In the genomic region with DNA sequence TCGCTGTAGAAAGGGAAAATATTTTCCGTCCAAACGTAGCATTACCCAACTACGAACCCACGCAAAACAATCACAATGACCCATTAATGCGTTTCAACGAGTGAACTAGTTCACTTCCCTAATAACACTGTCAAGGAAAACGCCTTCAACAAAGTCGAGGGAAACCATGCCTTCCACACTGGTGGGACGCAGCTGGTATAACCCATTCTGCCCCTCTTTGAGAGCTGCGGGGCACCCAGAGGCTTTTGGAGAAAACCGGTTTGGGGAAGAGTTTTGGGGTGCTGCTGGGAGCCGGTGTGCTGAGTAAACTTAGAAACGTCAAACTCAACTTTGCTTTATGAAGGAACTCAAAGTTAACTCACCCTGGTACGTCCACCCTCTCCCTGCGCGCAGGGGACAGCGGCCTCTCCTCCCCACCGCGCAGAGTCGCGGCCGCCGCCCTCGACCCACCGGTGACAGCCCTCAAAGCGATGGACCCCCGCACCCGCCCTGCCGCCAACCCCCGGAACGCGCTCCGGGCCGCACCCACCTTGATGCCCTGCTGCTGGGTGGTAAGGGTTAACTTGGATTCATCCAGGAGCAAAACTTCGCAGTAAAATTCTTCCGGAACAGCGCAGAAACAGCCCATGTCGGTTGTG, we compare ENCODE assay signal across 8 cellular contexts. TPM values are rescaled to one million over a fixed set of nuclear protein-coding genes. Genes with fewer than 3 reads are reported as not detected.
DNase-seq lines count a peak whose midpoint lies in the region; TF ChIP-seq lines count a peak whose summit lies in the region.

No MANE protein-coding gene starts in this region.

- POLR2A ChIA-PET in Caco-2 (lab: Charles Lee), result no interaction called here

- H3K36me3 Mint-ChIP-seq in Caco-2 (ENCODE audit: insufficient read depth, unreplicated experiment), result peaks cover 4% of the 10 kb centered on the region
- H3K36me3 Mint-ChIP-seq in dendritic cell treated with granulocyte-macrophage colony-stimulating factor and Interleukin-4, amounts not matched to agents 40 ng/mL and 50 ng/mL, for 4 days (ENCODE audit: low read depth), result no peaks in the 10 kb centered on the region

- peak overlapping the region; percentile 58 for H3K4me3 ChIP-seq in Caco-2 (ENCODE audit: low read depth, low read length)
- H3K4me3 ChIP-seq in mesenchymal stem cell (ENCODE audit: insufficient read depth in 1 of 2, low read depth in 1 of 2, low read length in 2 of 2), result peak overlapping the region; percentile 85 to 87
- H3K4me3 ChIP-seq in uterus, result peak overlapping the region; percentile 57 to 75

- no peaks in the 10 kb centered on the region for H3K9me3 Mint-ChIP-seq in Caco-2 (ENCODE audit: unreplicated experiment)
- H3K9me3 Mint-ChIP-seq in dendritic cell treated with granulocyte-macrophage colony-stimulating factor and Interleukin-4, amounts not matched to agents 40 ng/mL and 50 ng/mL, for 4 days, result no peaks in the 10 kb centered on the region

- peaks cover 31% of the 10 kb centered on the region for H3K27me3 Mint-ChIP-seq in Caco-2 (ENCODE audit: insufficient read depth, unreplicated experiment)
- H3K27me3 Mint-ChIP-seq in dendritic cell treated with granulocyte-macrophage colony-stimulating factor and Interleukin-4, amounts not matched to agents 40 ng/mL and 50 ng/mL, for 4 days, result peaks cover 68% of the 10 kb centered on the region

- H3K4me1 Mint-ChIP-seq in Caco-2 (ENCODE audit: low read depth, unreplicated experiment), result peaks cover 18% of the 10 kb centered on the region
- peaks cover 23% of the 10 kb centered on the region for H3K4me1 Mint-ChIP-seq in dendritic cell treated with granulocyte-macrophage colony-stimulating factor and Interleukin-4, amounts not matched to agents 40 ng/mL and 50 ng/mL, for 4 days (ENCODE audit: low read depth)

- no peak for DNase-seq in Caco-2
- DNase-seq in M059J (ENCODE audit: low read depth), result peak; percentile 1
- peak; percentile 21 for DNase-seq in mesenchymal stem cell
- DNase-seq in uterus, result no peak
- no peak for DNase-seq in AG08396 (ENCODE audit: low spot score)
- no peak for DNase-seq in NCI-H1105 treated with DMSO at 0.1 percent for 48 hours (lab: John Stamatoyannopoulos, UW)
- DNase-seq in SHP77 treated with DMSO at 0.1 percent for 48 hours (lab: John Stamatoyannopoulos, UW), result no peak

- BruUV-seq in Caco-2 (replicated peaks; lab: Mats Ljungman, UMichigan), result no TSS peak

- peak overlapping the region; percentile 76 for H3K9ac ChIP-seq in mesenchymal stem cell (ENCODE audit: low read length)

- H4K91ac ChIP-seq in mesenchymal stem cell (ENCODE audit: low read length), result no peak overlapping the region

- peak overlapping the region in 1 of 2 experiments; percentile 72 for H3K23ac ChIP-seq in mesenchymal stem cell (ENCODE audit: low read length in 2 of 2)

- no peak overlapping the region for H4K8ac ChIP-seq in mesenchymal stem cell (ENCODE audit: low read length)

- no peak overlapping the region for H2AK5ac ChIP-seq in mesenchymal stem cell (ENCODE audit: low read length, severe bottlenecking)

- peak overlapping the region; percentile 76 for H3K4me3 Mint-ChIP-seq in Caco-2 (ENCODE audit: unreplicated experiment)
- H3K4me3 Mint-ChIP-seq in dendritic cell treated with granulocyte-macrophage colony-stimulating factor and Interleukin-4, amounts not matched to agents 40 ng/mL and 50 ng/mL, for 4 days, result peak overlapping the region; percentile 77

- H3K36me3 ChIP-seq in Caco-2 (ENCODE audit: control insufficient read depth, insufficient read depth, low read length) (no peaks in the 10 kb centered on the region), mesenchymal stem cell (ENCODE audit: control insufficient read depth in 1 of 2, insufficient read depth in 2 of 2, low read depth in 1 of 2, low read length in 2 of 2) (no peaks in the 10 kb centered on the region), uterus (no peaks in the 10 kb centered on the region)

- H2BK12ac ChIP-seq in mesenchymal stem cell (ENCODE audit: low read length in 2 of 2), result no peak overlapping the region

- H3K14ac ChIP-seq in mesenchymal stem cell (ENCODE audit: low read length in 2 of 2), result peak overlapping the region in 1 of 2 experiments; percentile 58

- H3K27ac ChIP-seq in mesenchymal stem cell (ENCODE audit: low read length, poor library complexity, severe bottlenecking) (no peak overlapping the region), uterus (peak overlapping the region; percentile 58 to 72)

- H3K27me3 ChIP-seq in Caco-2 (replicated peaks; ENCODE audit: control insufficient read depth, insufficient read depth, low read length) (peaks cover 8% of the 10 kb centered on the region), mesenchymal stem cell (ENCODE audit: control insufficient read depth in 1 of 2, insufficient read depth in 1 of 2, low read length in 2 of 2) (no peaks in the 10 kb centered on the region), uterus (no peaks in the 10 kb centered on the region)

- H3K4me2 ChIP-seq in mesenchymal stem cell (ENCODE audit: low read length, poor library complexity, severe bottlenecking), result peak overlapping the region; percentile 96

- no peaks in the 10 kb centered on the region for H3K9me3 ChIP-seq in Caco-2
- H3K9me3 ChIP-seq in mesenchymal stem cell (ENCODE audit: control insufficient read depth, low read length), result no peaks in the 10 kb centered on the region
- H3K9me3 ChIP-seq in uterus, result no peaks in the 10 kb centered on the region

- intact Hi-C loops in Caco-2 (cut with micrococcal nuclease; ENCODE audit: unreplicated experiment), result no loop called here
- intact Hi-C loops in dendritic cell treated with granulocyte-macrophage colony-stimulating factor and Interleukin-4, amounts not matched to agents 40 ng/mL and 50 ng/mL, for 4 days (cut with micrococcal nuclease), result no loop called here
- intact Hi-C loops in uterus (cut with DNase I; ENCODE audit: low total_unique reads), result no loop called here

- no peak overlapping the region for H3K18ac ChIP-seq in mesenchymal stem cell (ENCODE audit: low read depth in 1 of 2, low read length in 2 of 2)

- no peak overlapping the region for H3K27ac Mint-ChIP-seq in Caco-2 (ENCODE audit: unreplicated experiment)
- H3K27ac Mint-ChIP-seq in dendritic cell treated with granulocyte-macrophage colony-stimulating factor and Interleukin-4, amounts not matched to agents 40 ng/mL and 50 ng/mL, for 4 days, result no peak overlapping the region

- H2BK15ac ChIP-seq in mesenchymal stem cell (ENCODE audit: low read depth, poor library complexity, severe bottlenecking), result no peak overlapping the region

- H3K4me1 ChIP-seq in Caco-2 (peaks cover 13% of the 10 kb centered on the region), mesenchymal stem cell (ENCODE audit: control insufficient read depth, insufficient read depth, low read depth, low read length) (peaks cover 7% of the 10 kb centered on the region), uterus (no peaks in the 10 kb centered on the region)

- no peaks in the 10 kb centered on the region for H3K79me1 ChIP-seq in mesenchymal stem cell (replicated peaks; ENCODE audit: low read length, poor library complexity, severe bottlenecking)

- TF ChIP-seq POLR2A in uterus (IDR thresholded peaks at IDR 0.05), result no peak

- H2BK5ac ChIP-seq in mesenchymal stem cell (ENCODE audit: low read depth, low read length, poor library complexity, severe bottlenecking), result no peak overlapping the region

- peak overlapping the region; percentile 70 for H2AFZ ChIP-seq in mesenchymal stem cell (ENCODE audit: low read depth, low read length)

- H2BK120ac ChIP-seq in mesenchymal stem cell (ENCODE audit: low read depth, low read length), result no peak overlapping the region

- H3K4ac ChIP-seq in mesenchymal stem cell (ENCODE audit: low read depth in 1 of 2, low read length in 2 of 2), result no peak overlapping the region

- 4% methylated on average over 37 of the region's 39 CpGs for WGBS in mesenchymal stem cell

- TF ChIP-seq CTCF in Caco-2 (IDR thresholded peaks at IDR 0.05; ENCODE audit: insufficient read depth in 1 of 2, low read depth in 1 of 2, low read length in 1 of 2, severe bottlenecking in 1 of 2, unreplicated experiment in 1 of 2), result no peak
- TF ChIP-seq CTCF in uterus (IDR thresholded peaks at IDR 0.05), result no peak

- CTCF ChIA-PET in Caco-2 (lab: Charles Lee), result no interaction called here

RNA-seq across cellular contexts. Expression of gene EPB41L4A, which starts 0.5 kb away (rescaled TPM):
- total RNA-seq in Caco-2 (2022), result 1.4 and 2.3 TPM in 2 replicates
- total RNA-seq in M059J (2014; rRNA removed; shearing (Covaris generic)), result not detected in 2 replicates
- polyA plus RNA-seq in mesenchymal stem cell (2013, experiment 1 of 2), result 0.46 TPM
- polyA plus RNA-seq in mesenchymal stem cell (2013, experiment 2 of 2), result 0.44 TPM
- total RNA-seq in uterus, result 10 to 100 TPM in 3 of 4 donors, 1 to 10 TPM in 1; 6.4 to 47.1 (median 15.1) TPM

Comparison
In these comparisons a context has a peak if more than half of its experiments do, and no peak if none do; other contexts are left out.
1. DNase-seq: peak in M059J (single experiment) and mesenchymal stem cell (single experiment); none in Caco-2 (0 of 2), uterus (0 of 2), AG08396 (single experiment), NCI-H1105 treated with DMSO at 0.1 percent for 48 hours (single experiment) and SHP77 treated with DMSO at 0.1 percent for 48 hours (single experiment).
2. Peak in every context shown above with its lines, with median percentiles within 50 percentile points of each other: H3K4me3 ChIP-seq.